ENCODE assay signal across 8 cellular contexts in genomic region chr2:231514225-231514950, GRCh38. TPM values are rescaled to one million over a fixed set of nuclear protein-coding genes. Genes with fewer than 3 reads are reported as not detected.
DNase-seq lines count a peak whose midpoint lies in the region; ATAC-seq and TF ChIP-seq lines count a peak whose summit lies in the region.

No MANE protein-coding gene starts in this region.

- CTCF ChIA-PET in PC-9 (lab: Charles Lee), result interaction anchor here (0.6 to 0.9 kb wide), 3 partner anchors 52 to 1292 kb away, joined by 3 to 6 read pairs (median 3); no protein-coding TSS in a partner anchor

- in situ Hi-C loops in KBM-7 (cut with MboI; ENCODE audit: low pct_unique_long_range_greater_than_20kb, low sequenced_read_pairs), result no loop called here

- ATAC-seq in GM21723 (IDR thresholded peaks at IDR 0.05; ENCODE audit: unreplicated experiment), result peak; percentile 98

- H3K9me3 ChIP-seq in PC-9 (ENCODE audit: insufficient read depth, low read depth), result no peaks in the 10 kb centered on the region
- no peaks in the 10 kb centered on the region for H3K9me3 ChIP-seq in esophagus muscularis mucosa
- no peaks in the 10 kb centered on the region for H3K9me3 ChIP-seq in muscle layer of duodenum (ENCODE audit: control insufficient read depth in 1 of 2, low read length in 2 of 2)

- TSS peak; percentile 97 for BruUV-seq in PC-9 (replicated peaks; lab: Mats Ljungman, UMichigan)

- H3K4me1 ChIP-seq in PC-9 (replicated peaks; ENCODE audit: insufficient read depth) (peaks cover 15% of the 10 kb centered on the region), esophagus muscularis mucosa (peaks cover 5 to 14% (median 9%) of the 10 kb centered on the region in 4 donors), muscle layer of duodenum (ENCODE audit: control insufficient read depth in 1 of 2, insufficient read depth in 2 of 2, low read length in 2 of 2) (peaks cover 0 to 9% of the 10 kb centered on the region in 2 donors)

- H3K36me3 ChIP-seq in PC-9 (ENCODE audit: low read depth), result no peaks in the 10 kb centered on the region
- no peaks in the 10 kb centered on the region for H3K36me3 ChIP-seq in esophagus muscularis mucosa
- no peaks in the 10 kb centered on the region for H3K36me3 ChIP-seq in muscle layer of duodenum (ENCODE audit: control insufficient read depth in 1 of 2, insufficient read depth in 2 of 2, low read length in 2 of 2)

- TF ChIP-seq POLR2A in esophagus muscularis mucosa (IDR thresholded peaks at IDR 0.05; ENCODE audit: low read depth), result peak; percentile 68

- TF ChIP-seq EP300 in esophagus muscularis mucosa (IDR thresholded peaks at IDR 0.05), result peak; percentile 1

- WGBS in esophagus muscularis mucosa, result 2% methylated on average over 64 of the region's 87 CpGs

- H3K27ac ChIP-seq in PC-9, result peak overlapping the region; percentile 70
- peak overlapping the region; percentile 85 to 90 (median 88) for H3K27ac ChIP-seq in esophagus muscularis mucosa (replicated peaks in 1 of 4)
- H3K27ac ChIP-seq in muscle layer of duodenum (ENCODE audit: low read length), result peak overlapping the region; percentile 88

- H3K9me2 ChIP-seq in PC-9 (ENCODE audit: insufficient read depth), result no peaks in the 10 kb centered on the region

- DNase-seq in DMS53 treated with DMSO at 0.1 percent for 48 hours (lab: John Stamatoyannopoulos, UW; ENCODE audit: unreplicated experiment) (peak; percentile 86), KBM-7 (peak; percentile 97), PC-9 (peak; percentile 85 to 98), esophagus muscularis mucosa (ENCODE audit: extremely low spot score) (peak; percentile 100)
- DNase-seq in activated T-cell treated with anti-CD3 and anti-CD28 coated beads, Interleukin-2, amount 50 U/mL, for 48 hours, result peak; percentile 98
- DNase-seq in stimulated activated CD8-positive, alpha-beta memory T cell treated with anti-CD3 and anti-CD28 coated beads, Interleukin-7, amount 100 ng/mL, for 24 hours (ENCODE audit: low read depth), result peak; percentile 94

- TF ChIP-seq CTCF in PC-9 (conservative IDR thresholded peaks at IDR 0.05) (no peak), esophagus muscularis mucosa (IDR thresholded peaks at IDR 0.05) (no peak)

- peak overlapping the region; percentile 99 for H3K4me2 ChIP-seq in PC-9

- H3F3A ChIP-seq in PC-9 (ENCODE audit: insufficient read depth, low read depth), result 0 out of 2 replicates have a peak, but pooled peaks cover 3% of the 10 kb centered on the region

- H3K79me2 ChIP-seq in PC-9 (ENCODE audit: low read depth), result 0 out of 2 replicates have a peak, but pooled peaks cover 6% of the 10 kb centered on the region

- no peaks in the 10 kb centered on the region for H4K20me1 ChIP-seq in PC-9 (ENCODE audit: insufficient read depth)

- H3K4me3 ChIP-seq in PC-9 (peak overlapping the region; percentile 91), esophagus muscularis mucosa (peak overlapping the region; percentile 67 to 85 (median 74)), muscle layer of duodenum (ENCODE audit: low read depth in 1 of 2, low read length in 2 of 2) (peak overlapping the region; percentile 88 to 89)

- intact Hi-C loops in PC-9 (cut with micrococcal nuclease; ENCODE audit: unreplicated experiment) (loop anchor here (5.0 to 10.0 kb wide), 2 partner anchors 98 to 270 kb away; partner anchors contain the start of genes COPS7B and PDE6D), esophagus muscularis mucosa (cut with DNase I) (no loop called here)

- H2AFZ ChIP-seq in PC-9, result peak overlapping the region; percentile 92

- POLR2A ChIA-PET in PC-9 (lab: Charles Lee; ENCODE audit: unreplicated experiment), result interaction anchor here (0.5 to 0.7 kb wide), 3 partner anchors 98 to 202 kb away, joined by 3 to 5 read pairs (median 3); no protein-coding TSS in a partner anchor

- H3K27me3 ChIP-seq in PC-9 (ENCODE audit: insufficient read depth, low read depth), result no peaks in the 10 kb centered on the region
- no peaks in the 10 kb centered on the region for H3K27me3 ChIP-seq in esophagus muscularis mucosa
- no peaks in the 10 kb centered on the region for H3K27me3 ChIP-seq in muscle layer of duodenum (ENCODE audit: low read depth, low read length)

RNA-seq across cellular contexts. Expression of gene NMUR1, which starts 15.9 kb away (rescaled TPM):
- total RNA-seq in PC-9 (2021) (not detected in 2 replicates), esophagus muscularis mucosa (1 to 10 TPM; 1.2 to 5.4 (median 2.5) TPM)

RNA-seq across cellular contexts. Expression of gene NCL, which starts 50.1 kb away (rescaled TPM):
- total RNA-seq in PC-9 (2021) (450 and 557 TPM in 2 replicates), esophagus muscularis mucosa (100 to 1,000 TPM; 120 to 238 (median 161) TPM)

Comparison
In these comparisons a context has a peak if more than half of its experiments do, and no peak if none do; other contexts are left out.
1. Peak in every context shown above with its lines: DNase-seq, ATAC-seq, H3K4me3 ChIP-seq and H3K27ac ChIP-seq.